Comparison of ENCODE assay signal across 14 cellular contexts in the genomic region with DNA sequence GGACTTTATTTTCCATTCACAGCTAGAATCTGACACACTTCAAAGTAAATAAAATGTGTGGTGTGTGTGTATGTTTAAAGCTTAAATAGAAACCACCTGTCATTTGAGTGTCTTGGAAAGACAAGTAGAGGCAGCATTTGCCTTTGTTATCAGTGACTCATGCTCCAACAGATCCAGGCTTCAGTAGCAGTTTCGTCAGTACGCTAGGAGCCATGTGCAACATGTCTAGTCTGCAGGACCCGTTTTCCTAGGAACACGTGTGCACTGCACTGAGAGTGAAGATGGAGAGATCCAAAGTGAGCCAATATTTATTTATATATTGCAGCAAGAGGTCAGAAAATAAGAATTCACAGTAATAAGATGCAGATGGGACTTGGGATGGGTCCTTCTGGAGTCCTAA. TPM values are rescaled to one million over a fixed set of nuclear protein-coding genes. Genes with fewer than 3 reads are reported as not detected.
DNase-seq lines count a peak whose midpoint lies in the region; ATAC-seq, FAIRE-seq and TF ChIP-seq lines count a peak whose summit lies in the region.
"Had no signal": no experiment of that assay in that cellular context is flagged by ENCODE, and none has a peak within 500 bp of the region (broad histone marks: within the 10 kb centered on the region; RNA-seq: fewer than 3 reads in every experiment).

No MANE protein-coding gene starts in this region.

- no peak overlapping the region for H2AFZ ChIP-seq in keratinocyte (ENCODE audit: control insufficient read depth, low read length)

- ATAC-seq in GM19035 (IDR thresholded peaks at IDR 0.05; ENCODE audit: unreplicated experiment), result no peak
- ATAC-seq: left colon had no signal

- peak; percentile 99 for FAIRE-seq in keratinocyte (lab: Jason Lieb, UNC)

- H3K27me3 ChIP-seq in keratinocyte (ENCODE audit: control insufficient read depth, extremely low read depth, insufficient read depth, low read length), result no peaks in the 10 kb centered on the region
- H3K27me3 ChIP-seq in endodermal cell (ENCODE audit: control insufficient read depth, insufficient read depth, low read length, poor library complexity, severe bottlenecking), result no peaks in the 10 kb centered on the region
- H3K27me3 ChIP-seq: esophagus squamous epithelium had no signal

- DNase-seq in COLO668 (lab: John Stamatoyannopoulos, UW; ENCODE audit: unreplicated experiment) (peak; percentile 83), LHCN-M2 (ENCODE audit: low read depth) (peak; percentile 47), amniotic stem cell (lab: John Stamatoyannopoulos, UW) (peak; percentile 45), keratinocyte (ENCODE audit: low read depth, low spot score) (peak; percentile 92), endodermal cell (no peak), HuH-7.5 (ENCODE audit: low spot score) (no peak)
- no peak for DNase-seq in stimulated activated CD4-positive, alpha-beta T cell treated with anti-CD3 and anti-CD28 coated beads, Interleukin-4, amount 100 ng/mL, for 4 hours
- DNase-seq: DND-41; esophagus squamous epithelium; left colon; NCI-H1092; stimulated activated naive CD4-positive, alpha-beta T cell treated with Interleukin-2 at 50 U/mL for 16 hours had no signal

- no peaks in the 10 kb centered on the region for H3K27me3 Mint-ChIP-seq in endodermal cell (ENCODE audit: insufficient read depth)

- no peaks in the 10 kb centered on the region for H3K79me2 ChIP-seq in keratinocyte (ENCODE audit: control insufficient read depth, insufficient read depth, low read length)

- H3K27ac Mint-ChIP-seq in endodermal cell, result no peak overlapping the region

- peaks cover 2% of the 10 kb centered on the region for H3K9me1 ChIP-seq in keratinocyte (ENCODE audit: control insufficient read depth, extremely low read depth, insufficient read depth, low read length)

- peak overlapping the region; percentile 65 for H3K4me2 ChIP-seq in keratinocyte (ENCODE audit: control insufficient read depth, extremely low read depth, insufficient read depth, low read depth, low read length)

- H3K36me3 Mint-ChIP-seq in endodermal cell (ENCODE audit: low read depth), result no peaks in the 10 kb centered on the region

- dilution Hi-C loops in keratinocyte (cut with MboI; ENCODE audit: extremely low pct_ligation_motif_present, low sequenced_read_pairs), result no loop called here

- no peaks in the 10 kb centered on the region for H4K20me1 ChIP-seq in keratinocyte (ENCODE audit: control insufficient read depth, extremely low read depth, insufficient read depth, low read length)

- no peaks in the 10 kb centered on the region for H3K9me3 ChIP-seq in keratinocyte (ENCODE audit: control insufficient read depth, low read depth, low read length)
- H3K9me3 ChIP-seq in endodermal cell (ENCODE audit: control insufficient read depth, low read length), result no peaks in the 10 kb centered on the region
- H3K9me3 ChIP-seq: esophagus squamous epithelium had no signal

- no peak overlapping the region for H3K4me3 Mint-ChIP-seq in endodermal cell

- H3K4me1 ChIP-seq in keratinocyte (ENCODE audit: control insufficient read depth, extremely low read depth, insufficient read depth, low read length), result peaks cover 41% of the 10 kb centered on the region
- peaks cover 3% of the 10 kb centered on the region for H3K4me1 ChIP-seq in endodermal cell (ENCODE audit: control insufficient read depth, insufficient read depth, low read length)

- peak overlapping the region; percentile 21 for H3K27ac ChIP-seq in keratinocyte (ENCODE audit: control insufficient read depth, insufficient read depth, low read length)
- no peak overlapping the region for H3K27ac ChIP-seq in endodermal cell (ENCODE audit: low read depth, low read length)
- H3K27ac ChIP-seq: esophagus squamous epithelium had no signal

- 89 to 91% methylated on average over 4 of the region's 4 CpGs for WGBS in endodermal cell (ENCODE audit: insufficient coverage in 1 of 2, insufficient read length in 1 of 2), 2 experiments

- H3K4me3 ChIP-seq in keratinocyte (ENCODE audit: control insufficient read depth in 2 of 3, extremely low read depth in 1 of 3, insufficient read depth in 2 of 3, low read depth in 1 of 3, low read length in 3 of 3) (no peak overlapping the region), endodermal cell (ENCODE audit: low read length) (no peak overlapping the region)
- H3K4me3 ChIP-seq: esophagus squamous epithelium had no signal

- TF ChIP-seq CTCF in keratinocyte (optimal IDR thresholded peaks at IDR 0.05 in 1 of 3, IDR thresholded peaks at IDR 0.05 in 1 of 3, conservative IDR thresholded peaks at IDR 0.05 in 1 of 3; ENCODE audit: extremely low read depth in 1 of 3, insufficient read depth in 2 of 3, low read length in 3 of 3), result peak in 1 of 3 experiments; percentile 3
- no peak for TF ChIP-seq CTCF in endodermal cell (conservative IDR thresholded peaks at IDR 0.05)

- H3K4me1 Mint-ChIP-seq in endodermal cell, result peaks cover 4% of the 10 kb centered on the region

- no peak overlapping the region for H3K9ac ChIP-seq in keratinocyte (ENCODE audit: control insufficient read depth, extremely low read depth, insufficient read depth, low read length)
- H3K9ac ChIP-seq in endodermal cell (ENCODE audit: extremely low read depth, low read length, poor library complexity, severe bottlenecking), result no peak overlapping the region

- no peaks in the 10 kb centered on the region for H3K36me3 ChIP-seq in keratinocyte (ENCODE audit: control insufficient read depth in 2 of 2, extremely low read depth in 1 of 2, insufficient read depth in 2 of 2, low read length in 2 of 2)
- H3K36me3 ChIP-seq in endodermal cell (ENCODE audit: control insufficient read depth, insufficient read depth, low read length), result no peaks in the 10 kb centered on the region
- H3K36me3 ChIP-seq: esophagus squamous epithelium had no signal

- no peaks in the 10 kb centered on the region for H3K9me3 Mint-ChIP-seq in endodermal cell

RNA-seq across cellular contexts. Expression of a gene that starts 41.8 kb away (rescaled TPM):
- total RNA-seq in LHCN-M2 (2014; rRNA removed), result 3.6 and 4.3 TPM in 2 replicates
- polyA plus RNA-seq in LHCN-M2 (2012), result 7.3 TPM
- 0.02 to 0.09 TPM (median 0.05 TPM) in 3 replicates for polyA plus RNA-seq in keratinocyte
- not detected for polyA plus RNA-seq in keratinocyte (2011; ENCODE audit: low read depth)
- 0.04 and 0.19 TPM in 2 replicates for polyA plus RNA-seq in keratinocyte (2011; cell fraction: cytosol; rRNA removed)
- polyA plus RNA-seq in keratinocyte (2011; cell fraction: nucleus; rRNA removed), result 0.05 and 0.39 TPM in 2 replicates
- 0.05 and 0.11 TPM in 2 replicates for polyA plus RNA-seq in keratinocyte (2012; ENCODE audit: low replicate concordance)
- polyA minus RNA-seq in keratinocyte, result 0.16 TPM in 1 of 3 replicates, not detected in the others
- polyA minus RNA-seq in keratinocyte (2011; cell fraction: cytosol; rRNA and poly(A)+ RNA removed), result not detected
- 0.62 TPM in 1 of 2 replicates, not detected in the other for polyA minus RNA-seq in keratinocyte (2011; cell fraction: nucleus; rRNA and poly(A)+ RNA removed)
- 1 to 10 TPM; 3.8 to 9.4 TPM for total RNA-seq in endodermal cell
- polyA plus RNA-seq in endodermal cell (2013, experiment 1 of 2), result 6.1 TPM
- polyA plus RNA-seq in endodermal cell (2013, experiment 2 of 2), result 5.3 TPM
- total RNA-seq: HT-29 had no signal

Comparison
In these comparisons a context has a peak if more than half of its experiments do, and no peak if none do; other contexts are left out.
1. DNase-seq: peak in COLO668 (single experiment), LHCN-M2 (single experiment), amniotic stem cell (single experiment) and keratinocyte (single experiment); none in endodermal cell (single experiment), HuH-7.5 (single experiment) and stimulated activated CD4-positive, alpha-beta T cell treated with anti-CD3 and anti-CD28 coated beads, Interleukin-4, amount 100 ng/mL, for 4 hours (0 of 2).